In the genomic region with DNA sequence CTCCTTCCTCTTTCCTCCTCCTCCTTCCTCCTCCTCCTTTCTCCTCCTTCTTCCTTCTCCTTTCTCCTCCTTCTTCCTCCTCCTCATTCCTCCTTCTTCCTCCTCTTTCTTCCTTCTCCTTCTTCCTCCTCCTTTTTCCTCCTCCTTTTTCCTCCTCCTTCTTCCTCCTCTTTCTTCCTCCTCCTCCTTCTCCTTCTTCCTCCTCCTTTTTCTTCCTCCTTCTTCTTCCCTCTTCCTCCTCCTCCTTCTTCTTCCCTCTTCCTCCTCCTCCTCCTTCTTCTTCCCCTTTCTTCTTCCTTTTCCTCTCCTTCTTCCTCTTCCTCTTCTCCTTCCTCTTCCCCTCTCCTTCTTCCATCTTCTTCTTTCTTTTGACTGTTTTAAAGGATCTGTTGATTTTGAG, we compare ENCODE assay signal across 40 cellular contexts.
"Had no signal": no experiment of that assay in that cellular context is flagged by ENCODE, and none has a peak within 500 bp of the region (broad histone marks: within the 10 kb centered on the region; RNA-seq: fewer than 3 reads in every experiment).

No MANE protein-coding gene starts in this region.

- H3K36me3 ChIP-seq: adrenal gland, ascending aorta, brain microvascular endothelial cell, breast epithelium, cardiac muscle cell had no signal

- ATAC-seq: activated naive CD4-positive, alpha-beta T cell treated with anti-CD3 and anti-CD28 coated beads, Interleukin-2, amount 50 U/mL, for 72 hours; activated naive CD8-positive, alpha-beta T cell treated with anti-CD3 and anti-CD28 coated beads, Interleukin-2, amount 50 U/mL, for 24 hours; activated T-cell treated with anti-CD3 and anti-CD28 coated beads, Interleukin-2, amount 50 U/mL, for 4 hours; activated T-cell treated with anti-CD3 and anti-CD28 coated beads, Interleukin-2, amount 50 U/mL, for 72 hours; activated T-helper 17 cell treated with anti-CD3 and anti-CD28 coated beads, Interleukin-2, amount 50 U/mL, for 72 hours; body of pancreas had no signal

- H3K4me1 Mint-ChIP-seq: activated naive CD4-positive, alpha-beta T cell treated with anti-CD3 and anti-CD28 coated beads, Interleukin-2, amount 10 ng/mL, durations not matched to agents 7 days and 5 days; activated naive CD4-positive, alpha-beta T cell treated with anti-CD3 and anti-CD28 coated beads, Interleukin-2, amount 50 U/mL, for 24 hours; activated naive CD8-positive, alpha-beta T cell treated with anti-CD3 and anti-CD28 coated beads for 36 hours; activated naive CD8-positive, alpha-beta T cell treated with anti-CD3 and anti-CD28 coated beads, Interleukin-2, amount 10 ng/mL, durations not matched to agents 7 days and 5 days; activated naive CD8-positive, alpha-beta T cell treated with anti-CD3 and anti-CD28 coated beads, Interleukin-2, amount 50 U/mL, for 24 hours; activated T-helper 17 cell treated with anti-CD3 and anti-CD28 coated beads, Interleukin-2, amount 50 U/mL, for 72 hours; brain; central memory CD8-positive, alpha-beta T cell had no signal

- H3K27ac Mint-ChIP-seq: activated naive CD4-positive, alpha-beta T cell treated with anti-CD3 and anti-CD28 coated beads for 36 hours; activated naive CD4-positive, alpha-beta T cell treated with anti-CD3 and anti-CD28 coated beads, Interleukin-2, amount 10 ng/mL, durations not matched to agents 7 days and 5 days; activated naive CD4-positive, alpha-beta T cell treated with anti-CD3 and anti-CD28 coated beads, Interleukin-2, amount 50 U/mL, for 24 hours; activated naive CD4-positive, alpha-beta T cell treated with anti-CD3 and anti-CD28 coated beads, Interleukin-2, amount 50 U/mL, for 72 hours; activated naive CD8-positive, alpha-beta T cell; activated naive CD8-positive, alpha-beta T cell treated with anti-CD3 and anti-CD28 coated beads for 36 hours; activated naive CD8-positive, alpha-beta T cell treated with anti-CD3 and anti-CD28 coated beads, Interleukin-2, amount 10 ng/mL, durations not matched to agents 7 days and 5 days; activated naive CD8-positive, alpha-beta T cell treated with anti-CD3 and anti-CD28 coated beads, Interleukin-2, amount 50 U/mL, for 24 hours; activated T-cell treated with anti-CD3 and anti-CD28 coated beads, Interleukin-2, amount 50 U/mL, for 24 hours; activated T-cell treated with anti-CD3 and anti-CD28 coated beads, Interleukin-2, amount 50 U/mL, for 72 hours; activated T-helper 1 cell treated with anti-CD3 and anti-CD28 coated beads, Interleukin-12 subunit alpha, Interleukin-12 subunit beta, Interleukin-2, Interleukin-4 antibody, amounts not matched to agents 30 ng/mL and 10 ng/mL and 1 ng/mL, durations not matched to agents 14 hours and 24 hours and 36 hours; activated T-helper 17 cell treated with anti-CD3 and anti-CD28 coated beads, Interleukin-2, amount 50 U/mL, for 72 hours; activated T-helper 2 cell treated with anti-CD3 and anti-CD28 coated beads, Interferon-gamma antibody, Interleukin-2, Interleukin-4, amounts not matched to agents 10 μg/mL and 5 μg/mL and 100 μg/mL, durations not matched to agents 14 hours and 24 hours and 36 hours; brain had no signal

- H3K27ac ChIP-seq: adrenal gland, ascending aorta, body of pancreas, brain microvascular endothelial cell, breast epithelium, cardiac muscle cell had no signal

- H3K4me1 ChIP-seq: adrenal gland, ascending aorta, body of pancreas, breast epithelium had no signal

- H3K9me3 Mint-ChIP-seq: activated naive CD8-positive, alpha-beta T cell treated with anti-CD3 and anti-CD28 coated beads, Interleukin-2, amount 50 U/mL, for 24 hours; activated T-helper 1 cell treated with anti-CD3 and anti-CD28 coated beads, Interleukin-12 subunit alpha, Interleukin-12 subunit beta, Interleukin-2, Interleukin-4 antibody, amounts not matched to agents 30 ng/mL and 10 ng/mL and 1 ng/mL, durations not matched to agents 14 hours and 24 hours and 36 hours; activated T-helper 2 cell treated with anti-CD3 and anti-CD28 coated beads, Interferon-gamma antibody, Interleukin-2, Interleukin-4, amounts not matched to agents 10 μg/mL and 5 μg/mL and 100 μg/mL, durations not matched to agents 14 hours and 24 hours and 36 hours had no signal

- H3K4me3 ChIP-seq: adrenal gland, ascending aorta, body of pancreas, breast epithelium, cardiac muscle cell had no signal

- H3K27me3 Mint-ChIP-seq: activated naive CD4-positive, alpha-beta T cell treated with anti-CD3 and anti-CD28 coated beads, Interleukin-2, amount 10 ng/mL, durations not matched to agents 7 days and 5 days; activated naive CD4-positive, alpha-beta T cell treated with anti-CD3 and anti-CD28 coated beads, Interleukin-2, amount 50 U/mL, for 24 hours; activated naive CD8-positive, alpha-beta T cell; activated naive CD8-positive, alpha-beta T cell treated with anti-CD3 and anti-CD28 coated beads, Interleukin-2, amount 50 U/mL, for 24 hours; activated T-cell treated with anti-CD3 and anti-CD28 coated beads, Interleukin-2, amount 50 U/mL, for 24 hours; activated T-helper 17 cell treated with anti-CD3 and anti-CD28 coated beads, Interleukin-2, amount 50 U/mL, for 72 hours; central memory CD8-positive, alpha-beta T cell had no signal

- H3K27me3 ChIP-seq: adrenal gland, ascending aorta, body of pancreas, brain microvascular endothelial cell, breast epithelium, cardiac muscle cell had no signal

- H3K9me3 ChIP-seq: adrenal gland, ascending aorta, body of pancreas, breast epithelium had no signal

- DNase-seq: activated effector memory CD4-positive, alpha-beta T cell treated with anti-CD3 and anti-CD28 coated beads, Interleukin-2, amount 50 U/mL, for 16 hours; activated effector memory CD4-positive, alpha-beta T cell treated with Interleukin-2 at 50 U/mL for 16 hours; activated gamma-delta T cell; activated gamma-delta T cell treated with Interleukin-2 at 50 U/mL for 16 hours; activated naive CD4-positive, alpha-beta T cell; activated naive CD4-positive, alpha-beta T cell treated with anti-CD3 and anti-CD28 coated beads for 36 hours; activated naive CD4-positive, alpha-beta T cell treated with anti-CD3 and anti-CD28 coated beads, Interleukin-2, amount 10 ng/mL, durations not matched to agents 7 days and 5 days; activated naive CD4-positive, alpha-beta T cell treated with anti-CD3 and anti-CD28 coated beads, Interleukin-2, amount 50 U/mL, for 16 hours; activated naive CD4-positive, alpha-beta T cell treated with Interleukin-2 at 50 U/mL for 16 hours; activated naive CD8-positive, alpha-beta T cell treated with anti-CD3 and anti-CD28 coated beads for 36 hours; activated naive CD8-positive, alpha-beta T cell treated with anti-CD3 and anti-CD28 coated beads, Interleukin-2, amount 10 ng/mL, durations not matched to agents 7 days and 5 days; activated naive CD8-positive, alpha-beta T cell treated with anti-CD3 and anti-CD28 coated beads, Interleukin-2, amount 50 U/mL, for 24 hours; activated T-cell treated with anti-CD3 and anti-CD28 coated beads, Interleukin-2, amount 50 U/mL, for 1 hour; activated T-cell treated with anti-CD3 and anti-CD28 coated beads, Interleukin-2, amount 50 U/mL, for 24 hours; activated T-cell treated with anti-CD3 and anti-CD28 coated beads, Interleukin-2, amount 50 U/mL, for 4 hours; activated T-cell treated with anti-CD3 and anti-CD28 coated beads, Interleukin-2, amount 50 U/mL, for 48 hours; activated T-cell treated with anti-CD3 and anti-CD28 coated beads, Interleukin-2, amount 50 U/mL, for 72 hours; adrenal gland; amniotic stem cell; amygdala; anterior cingulate cortex; aorta; body of pancreas; brain microvascular endothelial cell; caudate nucleus; central memory CD4-positive, alpha-beta T cell; cerebellar nuclear complex had no signal

- H3K36me3 Mint-ChIP-seq: activated naive CD4-positive, alpha-beta T cell treated with anti-CD3 and anti-CD28 coated beads, Interleukin-2, amount 10 ng/mL, durations not matched to agents 7 days and 5 days; activated naive CD4-positive, alpha-beta T cell treated with anti-CD3 and anti-CD28 coated beads, Interleukin-2, amount 50 U/mL, for 24 hours; activated naive CD4-positive, alpha-beta T cell treated with anti-CD3 and anti-CD28 coated beads, Interleukin-2, amount 50 U/mL, for 72 hours; activated naive CD8-positive, alpha-beta T cell; activated naive CD8-positive, alpha-beta T cell treated with anti-CD3 and anti-CD28 coated beads for 36 hours; activated naive CD8-positive, alpha-beta T cell treated with anti-CD3 and anti-CD28 coated beads, Interleukin-2, amount 10 ng/mL, durations not matched to agents 7 days and 5 days; brain had no signal

- H3K4me3 Mint-ChIP-seq: activated naive CD4-positive, alpha-beta T cell treated with anti-CD3 and anti-CD28 coated beads for 36 hours; activated naive CD4-positive, alpha-beta T cell treated with anti-CD3 and anti-CD28 coated beads, Interleukin-2, amount 10 ng/mL, durations not matched to agents 7 days and 5 days; activated naive CD4-positive, alpha-beta T cell treated with anti-CD3 and anti-CD28 coated beads, Interleukin-2, amount 50 U/mL, for 24 hours; activated naive CD8-positive, alpha-beta T cell; activated naive CD8-positive, alpha-beta T cell treated with anti-CD3 and anti-CD28 coated beads for 36 hours; activated naive CD8-positive, alpha-beta T cell treated with anti-CD3 and anti-CD28 coated beads, Interleukin-2, amount 10 ng/mL, durations not matched to agents 7 days and 5 days; activated naive CD8-positive, alpha-beta T cell treated with anti-CD3 and anti-CD28 coated beads, Interleukin-2, amount 50 U/mL, for 24 hours; activated T-cell treated with anti-CD3 and anti-CD28 coated beads, Interleukin-2, amount 50 U/mL, for 24 hours; activated T-cell treated with anti-CD3 and anti-CD28 coated beads, Interleukin-2, amount 50 U/mL, for 4 hours; activated T-cell treated with anti-CD3 and anti-CD28 coated beads, Interleukin-2, amount 50 U/mL, for 72 hours; activated T-helper 1 cell treated with anti-CD3 and anti-CD28 coated beads, Interleukin-12 subunit alpha, Interleukin-12 subunit beta, Interleukin-2, Interleukin-4 antibody, amounts not matched to agents 30 ng/mL and 10 ng/mL and 1 ng/mL, durations not matched to agents 14 hours and 24 hours and 36 hours; activated T-helper 17 cell treated with anti-CD3 and anti-CD28 coated beads, Interleukin-2, amount 50 U/mL, for 72 hours; brain; central memory CD8-positive, alpha-beta T cell had no signal

- FAIRE-seq: astrocyte, bronchial epithelial cell had no signal
